In the genomic region with DNA sequence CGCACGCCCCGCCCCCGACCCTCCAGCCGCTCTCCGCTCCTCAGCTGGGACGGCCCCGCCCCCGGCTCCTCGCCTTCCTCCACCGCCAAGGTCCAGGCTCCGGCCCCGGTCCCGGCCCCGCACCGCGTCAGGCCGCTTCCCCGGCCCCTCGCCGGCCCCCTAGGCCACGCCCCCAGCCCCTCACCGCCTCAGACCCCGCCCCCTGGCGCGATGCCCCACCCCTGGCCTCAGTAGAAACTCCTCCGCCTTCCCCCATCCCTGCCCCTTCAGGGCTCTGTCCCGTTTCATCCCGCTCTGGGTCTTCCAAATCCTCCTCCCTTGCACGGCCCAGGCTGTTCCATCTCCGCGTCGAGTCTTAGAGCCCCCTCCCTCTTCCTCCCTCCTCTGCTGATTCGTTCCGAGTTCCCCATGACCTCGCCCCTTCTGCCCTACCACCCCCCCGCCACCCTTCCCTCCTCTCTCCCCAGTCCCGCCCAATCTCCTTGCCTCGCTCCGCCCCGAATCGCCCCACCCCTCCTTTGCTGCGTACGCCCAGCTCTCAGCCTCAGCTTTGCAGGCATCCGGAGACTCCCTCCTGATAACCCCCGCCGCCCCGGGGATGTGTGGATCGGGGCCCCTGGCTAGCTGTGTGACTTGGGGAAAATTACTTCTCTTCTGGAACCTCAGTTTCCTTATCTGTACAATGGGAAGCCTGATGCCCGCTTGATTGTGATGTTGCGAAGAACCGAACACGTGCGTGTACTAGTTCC, we compare ENCODE assay signal across 8 cellular contexts. TPM values are rescaled to one million over a fixed set of nuclear protein-coding genes. Genes with fewer than 3 reads are reported as not detected.
DNase-seq lines count a peak whose midpoint lies in the region; ATAC-seq and TF ChIP-seq lines count a peak whose summit lies in the region.

No MANE protein-coding gene starts in this region.

- TF ChIP-seq CTCF in activated CD8-positive, alpha-beta T cell treated with anti-CD3 and anti-CD28 coated beads for 36 hours (IDR thresholded peaks at IDR 0.05) = no peak
- no peak for TF ChIP-seq CTCF in lower leg skin (IDR thresholded peaks at IDR 0.05)

- H3K27me3 Mint-ChIP-seq in activated CD8-positive, alpha-beta T cell treated with anti-CD3 and anti-CD28 coated beads for 36 hours = peaks cover 20% of the 10 kb centered on the region

- H3K4me3 ChIP-seq in lower leg skin (ENCODE audit: low read depth, poor library complexity, severe bottlenecking) = peak overlapping the region; percentile 74

- H3K4me1 Mint-ChIP-seq in activated CD8-positive, alpha-beta T cell treated with anti-CD3 and anti-CD28 coated beads for 36 hours (ENCODE audit: low read depth) = peaks cover 14% of the 10 kb centered on the region

- WGBS in lower leg skin, 2 donors = 11 to 12% methylated on average over 28 of the region's 54 CpGs

- DNase-seq in EH (ENCODE audit: low read depth) = peak; percentile 95
- peak; percentile 72 to 91 for DNase-seq in NCI-H526 (lab: John Stamatoyannopoulos, UW)
- DNase-seq in activated CD8-positive, alpha-beta T cell treated with anti-CD3 and anti-CD28 coated beads for 36 hours = peak; percentile 93
- peak; percentile 97 for DNase-seq in ecto neural progenitor cell (ENCODE audit: low spot score)
- DNase-seq in lower leg skin (ENCODE audit: low spot score in 2 of 2) = peak; percentile 93 to 98
- DNase-seq in stimulated activated CD4-positive, alpha-beta T cell treated with anti-CD3 and anti-CD28 coated beads, Interleukin-4, amount 100 ng/mL, for 4 hours = peak; percentile 88 to 90
- DNase-seq in cerebellar nuclear complex (lab: John Stamatoyannopoulos, UW) = no peak

- no peaks in the 10 kb centered on the region for H3K9me3 Mint-ChIP-seq in activated CD8-positive, alpha-beta T cell treated with anti-CD3 and anti-CD28 coated beads for 36 hours

- H3K27ac Mint-ChIP-seq in activated CD8-positive, alpha-beta T cell treated with anti-CD3 and anti-CD28 coated beads for 36 hours = peak overlapping the region; percentile 77

- POLR2A ChIA-PET in activated CD8-positive, alpha-beta T cell treated with anti-CD3 and anti-CD28 coated beads for 36 hours (lab: Charles Lee) = interaction anchor here (0.8 to 1.4 kb wide), 7 partner anchors 9 to 213 kb away, joined by 3 to 4 read pairs (median 3); a partner anchor contains a TSS

- intact Hi-C loops in activated CD8-positive, alpha-beta T cell treated with anti-CD3 and anti-CD28 coated beads for 36 hours (cut with micrococcal nuclease) = no loop called here
- intact Hi-C loops in lower leg skin (cut with DNase I; ENCODE audit: low total_unique reads) = loop anchor here (10.0 kb wide), 1 partner anchor 60 kb away; a partner anchor contains a TSS

- no peak for TF ChIP-seq POLR2A in lower leg skin (IDR thresholded peaks at IDR 0.05)

- no peaks in the 10 kb centered on the region for H3K36me3 Mint-ChIP-seq in activated CD8-positive, alpha-beta T cell treated with anti-CD3 and anti-CD28 coated beads for 36 hours (ENCODE audit: low read depth)

- H3K4me3 Mint-ChIP-seq in activated CD8-positive, alpha-beta T cell treated with anti-CD3 and anti-CD28 coated beads for 36 hours = peak overlapping the region; percentile 77

- CTCF ChIA-PET in activated CD8-positive, alpha-beta T cell treated with anti-CD3 and anti-CD28 coated beads for 36 hours (lab: Charles Lee) = interaction anchor here (1.3 to 5.1 kb wide), 7 partner anchors 12 to 153 kb away, joined by 3 to 64 read pairs (median 8); no protein-coding TSS in a partner anchor

- ATAC-seq in HG03039 (IDR thresholded peaks at IDR 0.05; ENCODE audit: unreplicated experiment) = peak; percentile 51
- ATAC-seq in activated CD8-positive, alpha-beta T cell treated with anti-CD3 and anti-CD28 coated beads for 36 hours = peak; percentile 95

RNA-seq across cellular contexts. Expression of a gene that starts 0.4 kb away (rescaled TPM):
- under 1 TPM; 0.29 to 0.74 TPM for total RNA-seq in activated CD8-positive, alpha-beta T cell treated with anti-CD3 and anti-CD28 coated beads for 36 hours
- 100 to 1,000 TPM; 103 to 114 (median 108) TPM for total RNA-seq in lower leg skin

RNA-seq across cellular contexts. Expression of a gene that starts 46.6 kb away (rescaled TPM):
- total RNA-seq in activated CD8-positive, alpha-beta T cell treated with anti-CD3 and anti-CD28 coated beads for 36 hours = 10 to 100 TPM; 23.7 to 25.3 TPM
- total RNA-seq in lower leg skin = 10 to 100 TPM in 2 of 4 donors, 1 to 10 TPM in 2; 6.0 to 12.1 (median 9.0) TPM

RNA-seq across cellular contexts. Expression of a gene that starts 59.9 kb away (rescaled TPM):
- total RNA-seq in activated CD8-positive, alpha-beta T cell treated with anti-CD3 and anti-CD28 coated beads for 36 hours = 1 to 10 TPM; 7.0 to 8.3 TPM
- total RNA-seq in lower leg skin = 10 to 100 TPM; 39.5 to 49.1 (median 46.2) TPM

Comparison
In these comparisons a context has a peak if more than half of its experiments do, and no peak if none do; other contexts are left out.
1. DNase-seq: peak in EH (single experiment), NCI-H526 (2 of 2), activated CD8-positive, alpha-beta T cell treated with anti-CD3 and anti-CD28 coated beads for 36 hours (single experiment), ecto neural progenitor cell (single experiment), lower leg skin (2 of 2) and stimulated activated CD4-positive, alpha-beta T cell treated with anti-CD3 and anti-CD28 coated beads, Interleukin-4, amount 100 ng/mL, for 4 hours (2 of 2); none in cerebellar nuclear complex (0 of 2).
2. RNA of a gene that starts 0.4 kb away (total RNA-seq): 103 to 114 TPM in lower leg skin; 0.29 to 0.74 TPM in activated CD8-positive, alpha-beta T cell treated with anti-CD3 and anti-CD28 coated beads for 36 hours; every median in the first group is over 10 times any median in the second.
3. RNA of a gene that starts 59.9 kb away (total RNA-seq): 39.5 to 49.1 TPM in lower leg skin; 7.0 to 8.3 TPM in activated CD8-positive, alpha-beta T cell treated with anti-CD3 and anti-CD28 coated beads for 36 hours; every median in the first group is over 4 times any median in the second.